8 cellular contexts compared by ENCODE assay signal in the genomic region with DNA sequence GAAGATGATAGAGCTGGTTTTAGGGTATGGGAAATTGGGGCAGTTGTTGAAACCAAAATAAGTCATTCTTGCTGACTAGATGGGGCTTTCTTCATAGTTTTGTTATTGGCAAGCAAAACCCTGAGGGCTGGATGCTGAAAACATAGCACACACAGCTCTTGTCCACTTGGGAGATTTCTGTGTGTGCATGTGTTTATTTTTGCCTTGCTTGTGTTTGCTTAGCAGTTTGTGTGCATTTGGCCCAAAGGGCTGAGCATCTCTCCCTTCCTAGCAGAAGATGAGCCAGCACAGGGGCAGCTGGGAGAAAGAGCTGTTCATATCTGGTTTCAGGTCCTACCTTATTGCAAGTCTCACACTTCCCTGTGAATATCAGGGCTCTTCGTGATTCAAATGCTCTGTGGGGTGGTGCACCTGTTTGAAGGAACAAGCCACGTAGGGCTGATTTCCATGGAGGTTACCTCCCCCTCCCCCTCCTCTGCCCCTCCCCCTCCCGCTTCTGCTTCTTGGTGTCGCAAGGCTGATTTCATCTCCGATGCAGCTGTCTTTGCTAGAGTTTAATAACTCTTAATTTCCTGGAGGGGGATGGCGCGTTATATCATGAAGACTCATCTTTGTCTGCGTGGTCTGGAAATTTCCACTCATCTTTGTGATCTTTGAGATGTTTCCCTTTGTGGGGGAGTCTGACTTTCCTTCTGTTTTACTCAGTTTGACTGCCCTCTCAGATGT.
DNase-seq lines count a peak whose midpoint lies in the region; ATAC-seq and TF ChIP-seq lines count a peak whose summit lies in the region.

No MANE protein-coding gene starts in this region.

- POLR2A ChIA-PET in PC-3 (lab: Charles Lee; ENCODE audit: unreplicated experiment) = no interaction called here

- no peaks in the 10 kb centered on the region for H3K9me2 ChIP-seq in PC-3 (replicated peaks; ENCODE audit: low read length)

- H3K27ac Mint-ChIP-seq in glutamatergic neuron (ENCODE audit: unreplicated experiment) = peak overlapping the region; percentile 44

- BruUV-seq in PC-3 (replicated peaks; lab: Mats Ljungman, UMichigan) = no TSS peak

- DNase-seq in NCI-H187 treated with DMSO at 0.1 percent for 48 hours (lab: John Stamatoyannopoulos, UW) (peak; percentile 45), glutamatergic neuron (no peak), PC-3 (no peak), foreskin keratinocyte (no peak)
- DNase-seq in effector memory CD4-positive, alpha-beta T cell = no peak

- no peaks in the 10 kb centered on the region for H3F3A ChIP-seq in PC-3 (ENCODE audit: low read length, unreplicated experiment)

- H2AFZ ChIP-seq in PC-3 (ENCODE audit: low read length) = no peak overlapping the region

- H3K36me3 ChIP-seq in subcutaneous abdominal adipose tissue (ENCODE audit: control insufficient read depth in 5 of 5, insufficient read depth in 5 of 5, low read length in 5 of 5) (peaks cover 0 to 6% (median 0%) of the 10 kb centered on the region in 5 donors), PC-3 (ENCODE audit: low read depth, low read length) (no peaks in the 10 kb centered on the region)
- no peaks in the 10 kb centered on the region for H3K36me3 ChIP-seq in effector memory CD4-positive, alpha-beta T cell (ENCODE audit: control insufficient read depth, insufficient read depth, low read length)

- H3K79me2 ChIP-seq in PC-3 (ENCODE audit: low read length) = no peaks in the 10 kb centered on the region

- no peaks in the 10 kb centered on the region for H3K27me3 ChIP-seq in subcutaneous abdominal adipose tissue (ENCODE audit: control insufficient read depth in 5 of 5, insufficient read depth in 4 of 5, low read length in 5 of 5)
- no peaks in the 10 kb centered on the region for H3K27me3 ChIP-seq in PC-3 (ENCODE audit: low read length)
- H3K27me3 ChIP-seq in foreskin keratinocyte = no peaks in the 10 kb centered on the region
- H3K27me3 ChIP-seq in effector memory CD4-positive, alpha-beta T cell (replicated peaks; ENCODE audit: control insufficient read depth, insufficient read depth, low read length, poor library complexity, severe bottlenecking) = no peaks in the 10 kb centered on the region

- CTCF ChIA-PET in PC-3 (lab: Charles Lee) = no interaction called here

- H3K4me1 ChIP-seq in subcutaneous abdominal adipose tissue (ENCODE audit: control insufficient read depth in 5 of 5, insufficient read depth in 5 of 5, low read length in 5 of 5) (peaks cover 13 to 50% (median 46%) of the 10 kb centered on the region in 5 donors), PC-3 (ENCODE audit: insufficient read depth, low read length) (peaks cover 27% of the 10 kb centered on the region), foreskin keratinocyte (peaks cover 30% of the 10 kb centered on the region)
- H3K4me1 ChIP-seq in effector memory CD4-positive, alpha-beta T cell (ENCODE audit: control insufficient read depth, insufficient read depth, low read length, poor library complexity, severe bottlenecking) = no peaks in the 10 kb centered on the region

- no peak overlapping the region for H3K4me3 Mint-ChIP-seq in glutamatergic neuron (ENCODE audit: unreplicated experiment)

- H3K4me3 ChIP-seq in subcutaneous abdominal adipose tissue (ENCODE audit: low read depth in 1 of 5, low read length in 5 of 5) = no peak overlapping the region
- H3K4me3 ChIP-seq in PC-3 (ENCODE audit: low read length) = no peak overlapping the region
- no peak overlapping the region for H3K4me3 ChIP-seq in effector memory CD4-positive, alpha-beta T cell (ENCODE audit: insufficient read depth, low read depth, low read length, poor library complexity, severe bottlenecking)

- no peaks in the 10 kb centered on the region for H4K20me1 ChIP-seq in PC-3 (ENCODE audit: low read length)

- no peaks in the 10 kb centered on the region for H3K9me3 ChIP-seq in subcutaneous abdominal adipose tissue (ENCODE audit: control insufficient read depth in 5 of 5, low read length in 5 of 5)
- H3K9me3 ChIP-seq in PC-3 (ENCODE audit: low read length) = no peaks in the 10 kb centered on the region
- no peaks in the 10 kb centered on the region for H3K9me3 ChIP-seq in effector memory CD4-positive, alpha-beta T cell (ENCODE audit: control insufficient read depth, low read length)

- H3K36me3 Mint-ChIP-seq in glutamatergic neuron (ENCODE audit: unreplicated experiment) = peaks cover 6% of the 10 kb centered on the region

- peaks cover 36% of the 10 kb centered on the region for H3K4me1 Mint-ChIP-seq in glutamatergic neuron (ENCODE audit: low read depth, unreplicated experiment)

- no peaks in the 10 kb centered on the region for H3K27me3 Mint-ChIP-seq in glutamatergic neuron (ENCODE audit: unreplicated experiment)

- intact Hi-C loops in PC-3 (cut with micrococcal nuclease) = no loop called here

- peak overlapping the region; percentile 18 for H3K27ac ChIP-seq in subcutaneous abdominal adipose tissue (ENCODE audit: low read depth, low read length)
- H3K27ac ChIP-seq in PC-3 (ENCODE audit: low read length) = no peak overlapping the region
- H3K27ac ChIP-seq in foreskin keratinocyte = no peak overlapping the region
- no peak overlapping the region for H3K27ac ChIP-seq in effector memory CD4-positive, alpha-beta T cell (ENCODE audit: insufficient read depth, low read length, poor library complexity, severe bottlenecking)

- no peak for TF ChIP-seq CTCF in glutamatergic neuron (IDR thresholded peaks at IDR 0.05; ENCODE audit: partially characterized antibody, unreplicated experiment)
- no peak for TF ChIP-seq CTCF in PC-3 (conservative IDR thresholded peaks at IDR 0.05; ENCODE audit: low read depth, low read length)
- TF ChIP-seq CTCF in foreskin keratinocyte (conservative IDR thresholded peaks at IDR 0.05) = no peak

- no peak overlapping the region for H3K9ac ChIP-seq in subcutaneous abdominal adipose tissue (ENCODE audit: low read length in 5 of 5)
- no peak overlapping the region for H3K9ac ChIP-seq in PC-3 (ENCODE audit: low read length)

- no peaks in the 10 kb centered on the region for H3K9me3 Mint-ChIP-seq in glutamatergic neuron (ENCODE audit: unreplicated experiment)

- H3K4me2 ChIP-seq in PC-3 (ENCODE audit: low read length) = no peak overlapping the region

- peak; percentile 48 for ATAC-seq in GM18499 (IDR thresholded peaks at IDR 0.05; ENCODE audit: insufficient read depth, unreplicated experiment)
- peak; percentile 72 for ATAC-seq in GM21717 (IDR thresholded peaks at IDR 0.05; ENCODE audit: unreplicated experiment)
- ATAC-seq in PC-3 = no peak
- ATAC-seq in foreskin keratinocyte = no peak

Comparison
In these comparisons a context has a peak if more than half of its experiments do, and no peak if none do; other contexts are left out.
1. ATAC-seq: peak in GM18499 (single experiment) and GM21717 (single experiment); none in PC-3 (single experiment) and foreskin keratinocyte (single experiment).